ENCODE assay signal across 2 cellular contexts in genomic region chr5:96316017-96316416, GRCh38.
TF ChIP-seq lines count a peak whose summit lies in the region.

No MANE protein-coding gene starts in this region.

TF ChIP-seq in A549, 52 proteins besides CTCF, POLR2A, EP300 and RAD21 (continued from another document):
- TF ChIP-seq HMGXB4 (CRISPR knock-in tag; IDR thresholded peaks at IDR 0.05; ENCODE audit: borderline replicate concordance): no peak
- no peak for TF ChIP-seq PHF8 (IDR thresholded peaks at IDR 0.05; ENCODE audit: borderline replicate concordance, low read depth)
- TF ChIP-seq ZFP36 (IDR thresholded peaks at IDR 0.05; ENCODE audit: borderline replicate concordance, partially characterized antibody): no peak
- no peak for TF ChIP-seq REST (IDR thresholded peaks at IDR 0.05)
- no peak for TF ChIP-seq USF2 (IDR thresholded peaks at IDR 0.05)
- no peak for TF ChIP-seq FOSL2 (IDR thresholded peaks at IDR 0.05)
- TF ChIP-seq FOSL2 (CRISPR knock-in tag; IDR thresholded peaks at IDR 0.05): no peak
- TF ChIP-seq ZSCAN20 (CRISPR knock-in tag; IDR thresholded peaks at IDR 0.05): no peak

TF ChIP-seq in IMR-90, 13 proteins besides CTCF, POLR2A, EP300 and RAD21 (continued from another document):
- no peak for TF ChIP-seq USF2 (IDR thresholded peaks at IDR 0.05; ENCODE audit: low read depth, low read length)
